In the genomic region with DNA sequence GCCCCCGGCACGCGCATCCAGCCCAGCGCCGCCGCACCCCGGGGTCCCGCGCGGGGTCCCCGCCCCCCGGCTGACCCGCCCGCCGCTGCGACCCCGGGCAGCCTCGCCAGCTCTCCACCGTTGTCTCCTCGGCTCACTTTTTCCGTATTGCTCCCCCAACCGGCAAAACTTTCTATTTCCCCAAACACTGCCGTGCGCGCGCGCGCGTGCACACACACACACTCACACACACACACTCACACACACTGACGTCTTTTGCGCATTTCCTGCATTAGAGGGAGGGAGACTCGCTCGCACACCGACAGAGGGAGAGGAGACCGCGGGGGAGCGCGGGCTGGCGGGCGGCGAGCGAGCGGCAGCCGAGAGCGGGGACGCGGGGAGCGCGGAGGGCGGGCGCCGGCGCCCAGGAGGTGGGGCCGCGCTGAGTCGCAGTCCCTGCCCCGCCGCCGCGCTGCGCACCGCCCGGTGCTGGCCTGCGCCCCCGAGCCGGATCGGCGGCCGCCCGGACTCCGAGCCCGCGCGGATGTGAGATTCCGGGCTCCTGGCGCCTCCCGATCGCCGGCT, we compare ENCODE assay signal across 8 cellular contexts. TPM values are rescaled to one million over a fixed set of nuclear protein-coding genes. Genes with fewer than 3 reads are reported as not detected.
DNase-seq lines count a peak whose midpoint lies in the region; ATAC-seq and TF ChIP-seq lines count a peak whose summit lies in the region.

No MANE protein-coding gene starts in this region.

- DNase-seq in Caco-2 = peak; percentile 92
- DNase-seq in HPDE6-E6E7 (ENCODE audit: extremely low spot score) = peak; percentile 70
- peak; percentile 76 for DNase-seq in NT2/D1 (ENCODE audit: low read depth, low spot score)
- DNase-seq in activated CD8-positive, alpha-beta memory T cell treated with anti-CD3 and anti-CD28 coated beads, Interleukin-2, amount 50 U/mL, for 4 hours = peak; percentile 94
- peak; percentile 85 for DNase-seq in endothelial cell (ENCODE audit: low spot score)
- peak; percentile 93 for DNase-seq in midbrain (lab: John Stamatoyannopoulos, UW)
- DNase-seq in stimulated activated CD8-positive, alpha-beta memory T cell treated with anti-CD3 and anti-CD28 coated beads, Interleukin-15, amount 100 ng/mL, for 4 hours (ENCODE audit: low read depth in 2 of 2) = peak; percentile 85 to 89

- peak overlapping the region; percentile 70 for H3K4me3 ChIP-seq in Caco-2 (ENCODE audit: low read depth, low read length)
- peak overlapping the region; percentile 59 for H3K4me3 ChIP-seq in NT2/D1 (ENCODE audit: insufficient read length, low read depth)

- H3K4me3 Mint-ChIP-seq in Caco-2 (ENCODE audit: unreplicated experiment) = peak overlapping the region; percentile 91
- H3K4me3 Mint-ChIP-seq in endothelial cell (ENCODE audit: unreplicated experiment) = peak overlapping the region; percentile 100

- H3K9ac ChIP-seq in NT2/D1 (ENCODE audit: insufficient read length, low read depth) = peak overlapping the region; percentile 70

- H3K4me1 Mint-ChIP-seq in Caco-2 (ENCODE audit: low read depth, unreplicated experiment) (peaks cover 14% of the 10 kb centered on the region), endothelial cell (ENCODE audit: unreplicated experiment) (peaks cover 23% of the 10 kb centered on the region)

- intact Hi-C loops in Caco-2 (cut with micrococcal nuclease; ENCODE audit: unreplicated experiment) = no loop called here

- H3K27me3 Mint-ChIP-seq in Caco-2 (ENCODE audit: insufficient read depth, unreplicated experiment) = peaks cover 13% of the 10 kb centered on the region
- H3K27me3 Mint-ChIP-seq in endothelial cell (ENCODE audit: unreplicated experiment) = peaks cover 12% of the 10 kb centered on the region

- no TSS peak for BruUV-seq in Caco-2 (replicated peaks; lab: Mats Ljungman, UMichigan)

- CTCF ChIA-PET in Caco-2 (lab: Charles Lee) = interaction anchor here (0.6 to 1.4 kb wide), 5 partner anchors 52 to 1941 kb away, joined by 3 to 6 read pairs (median 4); no protein-coding TSS in a partner anchor

- H3K9me3 Mint-ChIP-seq in Caco-2 (ENCODE audit: unreplicated experiment) (no peaks in the 10 kb centered on the region), endothelial cell (ENCODE audit: unreplicated experiment) (no peaks in the 10 kb centered on the region)

- TF ChIP-seq CTCF in Caco-2 (IDR thresholded peaks at IDR 0.05; ENCODE audit: insufficient read depth in 1 of 2, low read depth in 1 of 2, low read length in 1 of 2, severe bottlenecking in 1 of 2, unreplicated experiment in 1 of 2) = peak; percentile 37 to 49
- peak; percentile 25 for TF ChIP-seq CTCF in endothelial cell (IDR thresholded peaks at IDR 0.05; ENCODE audit: unreplicated experiment)

- H3K27me3 ChIP-seq in Caco-2 (replicated peaks; ENCODE audit: control insufficient read depth, insufficient read depth, low read length) (no peaks in the 10 kb centered on the region), NT2/D1 (ENCODE audit: insufficient read depth, insufficient read length) (peaks cover 60% of the 10 kb centered on the region)

- POLR2A ChIA-PET in Caco-2 (lab: Charles Lee) = no interaction called here

- H3K27ac Mint-ChIP-seq in Caco-2 (ENCODE audit: unreplicated experiment) (peak overlapping the region; percentile 82), endothelial cell (ENCODE audit: unreplicated experiment) (peak overlapping the region; percentile 89)

- H3K9me3 ChIP-seq in Caco-2 (no peaks in the 10 kb centered on the region), NT2/D1 (ENCODE audit: insufficient read depth, low read length) (no peaks in the 10 kb centered on the region)

- ATAC-seq in GM19463 (IDR thresholded peaks at IDR 0.05; ENCODE audit: unreplicated experiment) = peak; percentile 60

- H3K36me3 Mint-ChIP-seq in Caco-2 (ENCODE audit: insufficient read depth, unreplicated experiment) (peaks cover 14% of the 10 kb centered on the region), endothelial cell (ENCODE audit: low read depth, unreplicated experiment) (peaks cover 6% of the 10 kb centered on the region)

- peaks cover 5% of the 10 kb centered on the region; the same call in 1 of the 2 replicates for H3K4me1 ChIP-seq in Caco-2
- peaks cover 3% of the 10 kb centered on the region for H3K4me1 ChIP-seq in NT2/D1 (ENCODE audit: insufficient read depth, insufficient read length)

- H3K36me3 ChIP-seq in Caco-2 (ENCODE audit: control insufficient read depth, insufficient read depth, low read length) (no peaks in the 10 kb centered on the region), NT2/D1 (ENCODE audit: insufficient read depth, insufficient read length, low read length) (no peaks in the 10 kb centered on the region)

RNA-seq across cellular contexts. Expression of a gene that starts 0.5 kb away (rescaled TPM):
- 3.6 and 4.4 TPM in 2 replicates for total RNA-seq in Caco-2 (2022)
- total RNA-seq in endothelial cell (ENCODE audit: unreplicated experiment) = 24.2 TPM

RNA-seq across cellular contexts. Expression of a gene that starts 39.9 kb away (rescaled TPM):
- total RNA-seq in Caco-2 (2022) (15.8 and 16.6 TPM in 2 replicates), endothelial cell (ENCODE audit: unreplicated experiment) (18.2 TPM)

Comparison
In these comparisons a context has a peak if more than half of its experiments do, and no peak if none do; other contexts are left out.
1. Peak in every context shown above with its lines: DNase-seq, ATAC-seq and H3K4me3 ChIP-seq.